In genomic region chr11:111408789-111409727, GRCh38 we compare ENCODE assay signal across 12 cellular contexts. TPM values are rescaled to one million over a fixed set of nuclear protein-coding genes. Genes with fewer than 3 reads are reported as not detected.
DNase-seq lines count a peak whose midpoint lies in the region; ATAC-seq lines count a peak whose summit lies in the region.
"Had no signal": no experiment of that assay in that cellular context is flagged by ENCODE, and none has a peak within 500 bp of the region (broad histone marks: within the 10 kb centered on the region; RNA-seq: fewer than 3 reads in every experiment).

No MANE protein-coding gene starts in this region.

- peaks cover 0 to 6% (median 0%) of the 10 kb centered on the region in 11 experiments; a peak in 4 of 22 replicates for H3K36me3 ChIP-seq in BLaER1 treated with 17β-estradiol and CSF1 and Interleukin-3, amounts not matched to agents 10 nM and 100 nM
- no peaks in the 10 kb centered on the region for H3K36me3 ChIP-seq in adipocyte (ENCODE audit: control insufficient read depth, insufficient read depth, low read length, severe bottlenecking)

- no peak overlapping the region for H3K9ac ChIP-seq in BLaER1 treated with 17β-estradiol and CSF1 and Interleukin-3, amounts not matched to agents 10 nM and 100 nM
- H3K9ac ChIP-seq in adipocyte (ENCODE audit: low read length) = no peak overlapping the region

- intact Hi-C loops in head of caudate nucleus (cut with DNase I) = no loop called here

- peaks cover 29 to 50% (median 47%) of the 10 kb centered on the region in 10 experiments for H3K4me1 ChIP-seq in BLaER1 treated with 17β-estradiol and CSF1 and Interleukin-3, amounts not matched to agents 10 nM and 100 nM
- no peaks in the 10 kb centered on the region for H3K4me1 ChIP-seq in adipocyte (ENCODE audit: control insufficient read depth, insufficient read depth, low read length)

- peak; percentile 33 for ATAC-seq in GM21423 (IDR thresholded peaks at IDR 0.05; ENCODE audit: unreplicated experiment)
- ATAC-seq in HG03521 (IDR thresholded peaks at IDR 0.05; ENCODE audit: unreplicated experiment) = peak; percentile 40
- no peak for ATAC-seq in activated naive CD4-positive, alpha-beta T cell treated with anti-CD3 and anti-CD28 coated beads, Interleukin-2, amount 50 U/mL, for 72 hours
- ATAC-seq: mucosa of descending colon had no signal

- H3K9me3 Mint-ChIP-seq in activated naive CD4-positive, alpha-beta T cell treated with anti-CD3 and anti-CD28 coated beads, Interleukin-2, amount 50 U/mL, for 72 hours = peaks cover 4 to 25% of the 10 kb centered on the region in 2 donors

- H4K20me1 ChIP-seq in BLaER1 treated with 17β-estradiol and CSF1 and Interleukin-3, amounts not matched to agents 10 nM and 100 nM = no peaks in the 10 kb centered on the region

- H3K4me2 ChIP-seq in BLaER1 treated with 17β-estradiol and CSF1 and Interleukin-3, amounts not matched to agents 10 nM and 100 nM = peak overlapping the region; percentile 30 to 82 (median 68)

- no peaks in the 10 kb centered on the region for H3K27me3 ChIP-seq in BLaER1 treated with 17β-estradiol and CSF1 and Interleukin-3, amounts not matched to agents 10 nM and 100 nM
- peaks cover 41% of the 10 kb centered on the region for H3K27me3 ChIP-seq in adipocyte (replicated peaks; ENCODE audit: control insufficient read depth, insufficient read depth, low read length)

- peak overlapping the region in 1 of 2 donors; percentile 0 for H3K27ac Mint-ChIP-seq in activated naive CD4-positive, alpha-beta T cell treated with anti-CD3 and anti-CD28 coated beads, Interleukin-2, amount 50 U/mL, for 72 hours
- H3K27ac Mint-ChIP-seq: activated naive CD8-positive, alpha-beta T cell had no signal

- DNase-seq in adipocyte (ENCODE audit: low read depth) = peak; percentile 61
- DNase-seq in head of caudate nucleus = no peak
- no peak for DNase-seq in SKM-1 treated with dmso at 0.1 percent for 144 hours (lab: John Stamatoyannopoulos, UW; ENCODE audit: unreplicated experiment)
- no peak for DNase-seq in activated naive CD4-positive, alpha-beta T cell treated with anti-CD3 and anti-CD28 coated beads, Interleukin-2, amount 50 U/mL, for 72 hours (ENCODE audit: low spot score in 2 of 2)
- no peak for DNase-seq in stimulated activated CD8-positive, alpha-beta memory T cell treated with anti-CD3 and anti-CD28 coated beads, Interleukin-4, amount 100 ng/mL, for 48 hours
- DNase-seq: Calu3, mucosa of descending colon, NCI-H1092 had no signal

- no peak overlapping the region; a peak in 1 of 20 replicates for H3K4me3 ChIP-seq in BLaER1 treated with 17β-estradiol and CSF1 and Interleukin-3, amounts not matched to agents 10 nM and 100 nM
- no peak overlapping the region for H3K4me3 ChIP-seq in adipocyte (ENCODE audit: low read length)
- H3K4me3 ChIP-seq: mucosa of descending colon had no signal

- peaks cover 7 to 17% (median 10%) of the 10 kb centered on the region in 11 experiments for H3K9me3 ChIP-seq in BLaER1 treated with 17β-estradiol and CSF1 and Interleukin-3, amounts not matched to agents 10 nM and 100 nM (replicated peaks in 1 of 11)
- H3K9me3 ChIP-seq in adipocyte (ENCODE audit: control insufficient read depth, low read length) = no peaks in the 10 kb centered on the region
- H3K9me3 ChIP-seq: mucosa of descending colon had no signal

- H3K27ac ChIP-seq in BLaER1 treated with 17β-estradiol and CSF1 and Interleukin-3, amounts not matched to agents 10 nM and 100 nM = peak overlapping the region in 8 of 11 experiments; percentile 10 to 61 (median 35); a peak in 13 of 22 replicates

- H3K36me3 Mint-ChIP-seq in activated naive CD4-positive, alpha-beta T cell treated with anti-CD3 and anti-CD28 coated beads, Interleukin-2, amount 50 U/mL, for 72 hours = peaks cover 0 to 9% of the 10 kb centered on the region in 2 donors
- H3K36me3 Mint-ChIP-seq: activated naive CD8-positive, alpha-beta T cell had no signal

RNA-seq across cellular contexts. Expression of gene POU2AF1, which starts 30.0 kb away (rescaled TPM):
- total RNA-seq in activated naive CD4-positive, alpha-beta T cell treated with anti-CD3 and anti-CD28 coated beads, Interleukin-2, amount 50 U/mL, for 72 hours = 10 to 100 TPM in 1 of 2 donors, 1 to 10 TPM in 1; 3.2 to 11.0 TPM
- total RNA-seq: Calu3 had no signal

Comparison
In these comparisons a context has a peak if more than half of its experiments do, and no peak if none do; other contexts are left out.
1. ATAC-seq: peak in GM21423 (single experiment) and HG03521 (single experiment); none in activated naive CD4-positive, alpha-beta T cell treated with anti-CD3 and anti-CD28 coated beads, Interleukin-2, amount 50 U/mL, for 72 hours (0 of 2).